Comparison of ENCODE assay signal across 1 cellular context in genomic region chr20:61817061-61817460, GRCh38.
TF ChIP-seq lines count a peak whose summit lies in the region.

No MANE protein-coding gene starts in this region.

TF ChIP-seq in GM23338, 12 proteins besides CTCF, POLR2A, EP300 and RAD21 (continued from another document):
- TF ChIP-seq ETS1 (IDR thresholded peaks at IDR 0.05) (no peak), NANOG (IDR thresholded peaks at IDR 0.05; ENCODE audit: borderline replicate concordance) (no peak), POLR2AphosphoS5 (IDR thresholded peaks at IDR 0.05; ENCODE audit: low read depth) (no peak), ZNF114 (CRISPR knock-in tag; IDR thresholded peaks at IDR 0.05) (no peak), ZNF331 (CRISPR knock-in tag; IDR thresholded peaks at IDR 0.05; ENCODE audit: low read depth) (no peak), JUNB (IDR thresholded peaks at IDR 0.05; ENCODE audit: unreplicated experiment) (no peak)
- TF ChIP-seq, protein P1, sequence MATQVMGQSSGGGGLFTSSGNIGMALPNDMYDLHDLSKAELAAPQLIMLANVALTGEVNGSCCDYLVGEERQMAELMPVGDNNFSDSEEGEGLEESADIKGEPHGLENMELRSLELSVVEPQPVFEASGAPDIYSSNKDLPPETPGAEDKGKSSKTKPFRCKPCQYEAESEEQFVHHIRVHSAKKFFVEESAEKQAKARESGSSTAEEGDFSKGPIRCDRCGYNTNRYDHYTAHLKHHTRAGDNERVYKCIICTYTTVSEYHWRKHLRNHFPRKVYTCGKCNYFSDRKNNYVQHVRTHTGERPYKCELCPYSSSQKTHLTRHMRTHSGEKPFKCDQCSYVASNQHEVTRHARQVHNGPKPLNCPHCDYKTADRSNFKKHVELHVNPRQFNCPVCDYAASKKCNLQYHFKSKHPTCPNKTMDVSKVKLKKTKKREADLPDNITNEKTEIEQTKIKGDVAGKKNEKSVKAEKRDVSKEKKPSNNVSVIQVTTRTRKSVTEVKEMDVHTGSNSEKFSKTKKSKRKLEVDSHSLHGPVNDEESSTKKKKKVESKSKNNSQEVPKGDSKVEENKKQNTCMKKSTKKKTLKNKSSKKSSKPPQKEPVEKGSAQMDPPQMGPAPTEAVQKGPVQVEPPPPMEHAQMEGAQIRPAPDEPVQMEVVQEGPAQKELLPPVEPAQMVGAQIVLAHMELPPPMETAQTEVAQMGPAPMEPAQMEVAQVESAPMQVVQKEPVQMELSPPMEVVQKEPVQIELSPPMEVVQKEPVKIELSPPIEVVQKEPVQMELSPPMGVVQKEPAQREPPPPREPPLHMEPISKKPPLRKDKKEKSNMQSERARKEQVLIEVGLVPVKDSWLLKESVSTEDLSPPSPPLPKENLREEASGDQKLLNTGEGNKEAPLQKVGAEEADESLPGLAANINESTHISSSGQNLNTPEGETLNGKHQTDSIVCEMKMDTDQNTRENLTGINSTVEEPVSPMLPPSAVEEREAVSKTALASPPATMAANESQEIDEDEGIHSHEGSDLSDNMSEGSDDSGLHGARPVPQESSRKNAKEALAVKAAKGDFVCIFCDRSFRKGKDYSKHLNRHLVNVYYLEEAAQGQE (IDR thresholded peaks at IDR 0.05; ENCODE audit: unreplicated experiment) = no peak
